In genomic region chr5:72799721-72800120, GRCh38 we compare ENCODE assay signal across 24 cellular contexts.
"Had no signal": no experiment of that assay in that cellular context is flagged by ENCODE, and none has a peak within 500 bp of the region (broad histone marks: within the 10 kb centered on the region; RNA-seq: fewer than 3 reads in every experiment).

No MANE protein-coding gene starts in this region.

- H3K9me3 ChIP-seq: colonic mucosa, mucosa of descending colon, neutrophil, sigmoid colon, thyroid gland, vagina had no signal

- H3K4me3 ChIP-seq: colonic mucosa, gastroesophageal sphincter, heart left ventricle, hepatocyte, lung, mucosa of descending colon, sigmoid colon, stomach, thyroid gland, vagina had no signal

- H3K27ac ChIP-seq: colonic mucosa, epithelial cell of prostate, foreskin keratinocyte, gastroesophageal sphincter, heart left ventricle, hepatocyte, neutrophil, parathyroid adenoma, sigmoid colon, stomach, thyroid gland, vagina had no signal

- FAIRE-seq: endometrium had no signal

- H3K27me3 ChIP-seq: colonic mucosa, foreskin keratinocyte, gastroesophageal sphincter, heart left ventricle, hepatocyte, sigmoid colon, stomach, thyroid gland, vagina had no signal

- H3K36me3 ChIP-seq: colonic mucosa, gastroesophageal sphincter, heart left ventricle, neutrophil, sigmoid colon, stomach, thyroid gland, vagina had no signal

- DNase-seq: colonic mucosa; effector memory CD8-positive, alpha-beta T cell; foreskin keratinocyte; heart left ventricle; kidney; mesenchymal stem cell; mucosa of descending colon; naive B cell; right cardiac atrium; sigmoid colon; stimulated activated CD4-positive, alpha-beta T cell treated with anti-CD3 and anti-CD28 coated beads, Interleukin-2, amount 100 ng/mL, for 24 hours; stimulated activated CD4-positive, alpha-beta T cell treated with anti-CD3 and anti-CD28 coated beads, Interleukin-4, amount 100 ng/mL, for 24 hours; stimulated activated naive CD4-positive, alpha-beta T cell treated with Interleukin-2 at 50 U/mL for 16 hours; stomach; thyroid gland; trophoblast cell had no signal

- H3K4me1 ChIP-seq: colonic mucosa, foreskin keratinocyte, gastroesophageal sphincter, heart left ventricle, parathyroid adenoma, sigmoid colon, stomach, thyroid gland, vagina had no signal
